20 cellular contexts compared by ENCODE assay signal in the genomic region with DNA sequence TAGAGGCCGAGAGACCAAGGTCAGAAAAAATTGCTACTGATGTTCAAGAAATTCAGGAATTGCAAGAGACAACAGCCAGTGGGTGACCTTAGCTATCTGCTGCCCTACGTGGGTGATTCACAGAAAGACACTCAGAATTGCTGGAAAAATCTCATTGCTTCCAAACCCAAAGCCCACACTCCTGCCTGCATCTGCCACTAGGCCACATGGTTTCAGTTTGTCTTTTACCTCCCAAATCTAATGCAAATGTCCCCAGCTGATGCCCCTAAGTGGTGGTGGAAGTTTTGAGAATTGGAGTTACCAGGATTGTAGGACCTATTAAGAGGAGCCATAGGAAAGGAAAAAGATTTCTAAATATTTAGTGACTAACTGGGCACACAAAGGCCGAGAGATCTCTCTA.
"Had no signal": no experiment of that assay in that cellular context is flagged by ENCODE, and none has a peak within 500 bp of the region (broad histone marks: within the 10 kb centered on the region; RNA-seq: fewer than 3 reads in every experiment).

No MANE protein-coding gene starts in this region.

- H3K27ac Mint-ChIP-seq: naive thymus-derived CD8-positive, alpha-beta T cell; progenitor cell of endocrine pancreas; stimulated activated effector memory CD8-positive, alpha-beta T cell treated with anti-CD3 and anti-CD28 coated beads, Interleukin-12 subunit alpha, Interleukin-12 subunit beta, amount 100 ng/mL, for 72 hours; stimulated activated naive CD8-positive, alpha-beta T cell treated with anti-CD3 and anti-CD28 coated beads, Interleukin-15, Interleukin-2, amounts not matched to agents 100 ng/mL and 50 ng/mL, for 24 hours had no signal

- FAIRE-seq: endometrium, frontal cortex, kidney had no signal

- H3K36me3 Mint-ChIP-seq: naive thymus-derived CD8-positive, alpha-beta T cell; stimulated activated effector memory CD8-positive, alpha-beta T cell treated with anti-CD3 and anti-CD28 coated beads, Interleukin-12 subunit alpha, Interleukin-12 subunit beta, amount 100 ng/mL, for 72 hours had no signal

- H3K4me1 ChIP-seq: left ventricle myocardium inferior, right lobe of liver, tibial artery, upper lobe of left lung, uterus had no signal

- DNase-seq: cortex of kidney; dorsolateral prefrontal cortex; effector CD8-positive, alpha-beta T cell; kidney; left cardiac atrium; left ventricle myocardium inferior; mucosa of descending colon; naive thymus-derived CD8-positive, alpha-beta T cell; ovary; right lobe of liver; stimulated activated CD4-positive, alpha-beta T cell treated with anti-CD3 and anti-CD28 coated beads, Interleukin-4, amount 100 ng/mL, for 1 hour; stimulated activated CD8-positive, alpha-beta memory T cell treated with anti-CD3 and anti-CD28 coated beads, Interleukin-4, amount 100 ng/mL, for 48 hours; tibial artery; upper lobe of left lung; uterus had no signal

- H3K27ac ChIP-seq: dorsolateral prefrontal cortex, left ventricle myocardium inferior, ovary, right lobe of liver, tibial artery, upper lobe of left lung, uterus had no signal

- H3K4me3 Mint-ChIP-seq: naive thymus-derived CD8-positive, alpha-beta T cell; stimulated activated effector memory CD8-positive, alpha-beta T cell treated with anti-CD3 and anti-CD28 coated beads, Interleukin-12 subunit alpha, Interleukin-12 subunit beta, amount 100 ng/mL, for 72 hours; stimulated activated naive CD8-positive, alpha-beta T cell treated with anti-CD3 and anti-CD28 coated beads, Interleukin-15, Interleukin-2, amounts not matched to agents 100 ng/mL and 50 ng/mL, for 24 hours had no signal

- H3K27me3 Mint-ChIP-seq: naive thymus-derived CD8-positive, alpha-beta T cell; progenitor cell of endocrine pancreas; stimulated activated naive CD8-positive, alpha-beta T cell treated with anti-CD3 and anti-CD28 coated beads, Interleukin-15, Interleukin-2, amounts not matched to agents 100 ng/mL and 50 ng/mL, for 24 hours had no signal

- H3K27me3 ChIP-seq: dorsolateral prefrontal cortex, ovary, right lobe of liver, tibial artery, upper lobe of left lung, uterus had no signal

- H3K9me3 ChIP-seq: left ventricle myocardium inferior, mucosa of descending colon, ovary, right lobe of liver, tibial artery, upper lobe of left lung, uterus had no signal

- H3K36me3 ChIP-seq: left ventricle myocardium inferior, ovary, right lobe of liver, tibial artery, upper lobe of left lung, uterus had no signal

- H3K4me3 ChIP-seq: dorsolateral prefrontal cortex, left ventricle myocardium inferior, mucosa of descending colon, ovary, right lobe of liver, tibial artery, upper lobe of left lung, uterus had no signal

- H3K4me1 Mint-ChIP-seq: stimulated activated effector memory CD8-positive, alpha-beta T cell treated with anti-CD3 and anti-CD28 coated beads, Interleukin-12 subunit alpha, Interleukin-12 subunit beta, amount 100 ng/mL, for 72 hours had no signal
